ENCODE assay signal across 1 cellular context in genomic region chr10:132924046-132924952, GRCh38.
TF ChIP-seq lines count a peak whose summit lies in the region.

No MANE protein-coding gene starts in this region.

TF ChIP-seq in IMR-90, 13 proteins besides CTCF, POLR2A, EP300 and RAD21 (continued from another document):
- TF ChIP-seq USF2 (IDR thresholded peaks at IDR 0.05; ENCODE audit: low read depth, low read length) (no peak), MAFK (IDR thresholded peaks at IDR 0.05; ENCODE audit: low read depth, low read length) (no peak), CHD1 (IDR thresholded peaks at IDR 0.05; ENCODE audit: low read depth, low read length) (no peak), SMC3 (IDR thresholded peaks at IDR 0.05; ENCODE audit: low read depth, low read length) (no peak), BHLHE40 (IDR thresholded peaks at IDR 0.05; ENCODE audit: low read depth, low read length) (no peak), ELK1 (IDR thresholded peaks at IDR 0.05; ENCODE audit: borderline replicate concordance, low read depth, low read length) (no peak), NFE2L2 (IDR thresholded peaks at IDR 0.05; ENCODE audit: low read depth, low read length) (no peak), CEBPB (IDR thresholded peaks at IDR 0.05; ENCODE audit: low read depth, low read length) (no peak)
